ENCODE assay signal across 20 cellular contexts in the genomic region with DNA sequence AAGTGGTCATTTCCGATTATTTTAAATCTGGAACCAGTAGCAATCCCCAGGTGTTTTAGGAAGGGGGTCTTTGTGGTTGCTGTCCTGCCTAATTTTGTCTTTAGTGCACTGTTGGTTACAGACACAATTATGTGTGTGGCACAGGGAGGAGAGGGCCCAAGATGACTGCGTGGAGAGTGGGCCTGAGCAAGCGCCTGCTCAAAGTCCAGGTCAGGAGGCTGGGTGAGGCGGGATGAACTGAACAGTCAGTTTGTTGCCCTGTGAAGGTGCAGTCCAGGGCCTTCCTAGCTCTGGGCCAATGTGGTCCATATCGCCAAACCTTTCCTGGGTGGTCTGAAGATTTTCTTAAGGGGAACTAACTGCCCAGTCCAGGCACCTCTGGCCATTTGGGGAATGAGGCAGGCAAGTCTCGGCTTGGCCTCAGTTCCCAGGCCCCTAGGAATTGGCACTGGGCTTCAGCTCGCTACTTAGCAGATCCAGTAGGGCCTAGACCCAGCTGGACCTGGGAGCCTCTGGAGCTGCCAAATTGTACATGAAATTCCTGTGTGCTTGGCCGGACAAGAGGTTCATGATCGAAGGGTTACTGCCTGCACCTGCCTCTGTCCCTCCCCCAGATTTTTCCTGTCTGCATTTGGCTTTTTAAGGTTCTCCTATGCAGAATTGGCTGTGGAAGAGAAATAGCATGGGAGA. TPM values are rescaled to one million over a fixed set of nuclear protein-coding genes. Genes with fewer than 3 reads are reported as not detected.
A peak's percentile ranks its signal among the peaks of the same experiment; 100 is the strongest.
DNase-seq lines count a peak whose midpoint lies in the region; ATAC-seq, FAIRE-seq and TF ChIP-seq lines count a peak whose summit lies in the region.
"Had no signal": no experiment of that assay in that cellular context is flagged by ENCODE, and none has a peak within 500 bp of the region (broad histone marks: within the 10 kb centered on the region; RNA-seq: fewer than 3 reads in every experiment).

No MANE protein-coding gene starts in this region.

- H3K4me1 Mint-ChIP-seq in CD14-positive monocyte: peaks cover 11% of the 10 kb centered on the region
- H3K4me1 Mint-ChIP-seq: H9 had no signal

- peaks cover 4 to 6% (median 4%) of the 10 kb centered on the region in 3 donors for H3K27me3 Mint-ChIP-seq in CD14-positive monocyte (ENCODE audit: low read depth in 3 of 3)
- H3K27me3 Mint-ChIP-seq: CD4-positive, alpha-beta T cell had no signal

- H3K9me3 ChIP-seq in heart left ventricle (no peaks in the 10 kb centered on the region), HepG2 (ENCODE audit: low read length) (no peaks in the 10 kb centered on the region), psoas muscle (no peaks in the 10 kb centered on the region)
- H3K9me3 ChIP-seq: BE2C, Caco-2 had no signal

- TF ChIP-seq RAD21 in HepG2 (CRISPR knock-in tag; IDR thresholded peaks at IDR 0.05): no peak

- POLR2A ChIA-PET in HepG2 (lab: Yijun Ruan, JAX): no interaction called here

- no peak for TF ChIP-seq EP300 in HepG2 (IDR thresholded peaks at IDR 0.05; ENCODE audit: low read depth in 2 of 2, low read length in 2 of 2)
- TF ChIP-seq EP300 in HepG2 (CRISPR knock-in tag; IDR thresholded peaks at IDR 0.05; ENCODE audit: borderline replicate concordance): no peak

- H3K36me3 ChIP-seq in heart left ventricle (peaks cover 0 to 20% (median 0%) of the 10 kb centered on the region in 9 donors), HepG2 (replicated peaks in 1 of 2; ENCODE audit: control insufficient read depth in 1 of 2, insufficient read depth in 2 of 2, low read length in 2 of 2) (no peaks in the 10 kb centered on the region), psoas muscle (ENCODE audit: insufficient read depth in 1 of 2, low read depth in 1 of 2) (peaks cover 0 to 20% of the 10 kb centered on the region in 2 donors), brain microvascular endothelial cell (replicated peaks) (no peaks in the 10 kb centered on the region)
- H3K36me3 ChIP-seq: BE2C had no signal

- H3K9ac ChIP-seq in HepG2 (ENCODE audit: insufficient read depth, low read depth, low read length): no peak overlapping the region

- in situ Hi-C loops in G401 (cut with HindIII; ENCODE audit: low sequenced_read_pairs) (no loop called here), HepG2 (cut with HindIII; ENCODE audit: extremely low pct_ligation_motif_present, low pct_unique_long_range_greater_than_20kb) (no loop called here), brain microvascular endothelial cell (cut with HindIII; ENCODE audit: low pct_ligation_motif_present, low sequenced_read_pairs) (loop anchor here (25.0 kb wide), 1 partner anchor 338 kb away; no protein-coding TSS in a partner anchor)

- no peaks in the 10 kb centered on the region for H3K79me2 ChIP-seq in HepG2 (ENCODE audit: insufficient read depth, low read length)

- no peak for TF ChIP-seq POLR2A in heart left ventricle (IDR thresholded peaks at IDR 0.05)
- no peak for TF ChIP-seq POLR2A in HepG2 (IDR thresholded peaks at IDR 0.05; ENCODE audit: insufficient read depth in 1 of 2, low read depth in 2 of 2, low read length in 2 of 2)

- H3K27ac ChIP-seq in heart left ventricle (peak overlapping the region in 1 of 12 donors; percentile 15), HepG2 (ENCODE audit: extremely low read length, insufficient read depth, low read length) (no peak overlapping the region), psoas muscle (no peak overlapping the region), brain microvascular endothelial cell (no peak overlapping the region)

- no TSS peak for BruUV-seq in HepG2 (replicated peaks; lab: Mats Ljungman, UMichigan)

- H3K9me3 Mint-ChIP-seq in CD14-positive monocyte: peaks cover 0 to 7% (median 4%) of the 10 kb centered on the region in 7 donors
- H3K9me3 Mint-ChIP-seq: CD4-positive, alpha-beta T cell; H9 had no signal

- no peaks in the 10 kb centered on the region for H4K20me1 ChIP-seq in HepG2 (ENCODE audit: insufficient read depth, low read length)

- CTCF ChIA-PET in HepG2 (lab: Yijun Ruan, JAX; ENCODE audit: low intra/inter-chr PET ratio, low total read pairs): no interaction called here

- no peak overlapping the region for H2AFZ ChIP-seq in HepG2 (ENCODE audit: low read length)

- H3K27me3 ChIP-seq in heart left ventricle (no peaks in the 10 kb centered on the region), HepG2 (ENCODE audit: control insufficient read depth in 1 of 2, insufficient read depth in 2 of 2, low read length in 2 of 2) (no peaks in the 10 kb centered on the region), psoas muscle (ENCODE audit: insufficient read depth in 3 of 3, low read length in 2 of 3) (no peaks in the 10 kb centered on the region), brain microvascular endothelial cell (replicated peaks) (no peaks in the 10 kb centered on the region)
- H3K27me3 ChIP-seq: BE2C had no signal

- WGBS in heart left ventricle, 4 donors: 70 to 73% (median 71%) methylated on average over 9 of the region's 9 CpGs
- 65% methylated on average over 5 of the region's 9 CpGs for WGBS in HepG2 (ENCODE audit: low lambda C conversion rate)
- 37 to 56% (median 43%) methylated on average over 9 of the region's 9 CpGs for WGBS in psoas muscle, 3 donors

- H3K27ac Mint-ChIP-seq in CD14-positive monocyte: peak overlapping the region in 1 of 7 donors; percentile 51
- H3K27ac Mint-ChIP-seq: CD4-positive, alpha-beta T cell had no signal

- no peak overlapping the region for H3K4me3 Mint-ChIP-seq in CD14-positive monocyte
- H3K4me3 Mint-ChIP-seq: CD4-positive, alpha-beta T cell; H9 had no signal

- H3K4me2 ChIP-seq in HepG2 (ENCODE audit: low read depth, low read length): no peak overlapping the region

- H3K4me1 ChIP-seq in heart left ventricle (peaks cover 0 to 31% (median 11%) of the 10 kb centered on the region in 12 donors), HepG2 (ENCODE audit: insufficient read depth, low read length) (peaks cover 11% of the 10 kb centered on the region), psoas muscle (peaks cover 21% of the 10 kb centered on the region)
- H3K4me1 ChIP-seq: BE2C, Caco-2 had no signal

- no peak for TF ChIP-seq CTCF in heart left ventricle (IDR thresholded peaks at IDR 0.05)
- no peak for TF ChIP-seq CTCF in HepG2 (CRISPR knock-in tag; IDR thresholded peaks at IDR 0.05)
- TF ChIP-seq CTCF in psoas muscle (IDR thresholded peaks at IDR 0.05): no peak
- no peak for TF ChIP-seq CTCF in CD14-positive monocyte (IDR thresholded peaks at IDR 0.05)
- no peak for TF ChIP-seq CTCF in brain microvascular endothelial cell (IDR thresholded peaks at IDR 0.05; ENCODE audit: low read depth, low read length, missing control alignments)

- DNase-seq in G401 (ENCODE audit: low spot score): peak; percentile 68
- DNase-seq in heart left ventricle: peak in 4 of 5 donors; percentile 21 to 66 (median 52)
- DNase-seq in HepG2 (ENCODE audit: low spot score): no peak
- DNase-seq in psoas muscle: peak in 1 of 2 donors; percentile 53
- no peak for DNase-seq in mucosa of gallbladder (ENCODE audit: low spot score)
- DNase-seq in NCI-H226: no peak
- DNase-seq in CD14-positive monocyte (ENCODE audit: low spot score): no peak
- no peak for DNase-seq in brain microvascular endothelial cell
- DNase-seq: BE2C; Caco-2; CD4-positive, alpha-beta T cell; GDM1; H9; MM.1S; NCI-H1092; NCI-H2081 treated with DMSO at 0.1 percent for 48 hours; NCI-H510A; NCI-H748 treated with DMSO at 0.1 percent for 48 hours; OCI-M1 had no signal

- peaks cover 5 to 7% of the 10 kb centered on the region in 2 donors for H3K36me3 Mint-ChIP-seq in CD14-positive monocyte

- H3K4me3 ChIP-seq in heart left ventricle: no peak overlapping the region
- no peak overlapping the region for H3K4me3 ChIP-seq in HepG2 (replicated peaks in 1 of 3; ENCODE audit: insufficient read depth in 1 of 3, low read depth in 2 of 3, low read length in 3 of 3)
- H3K4me3 ChIP-seq in psoas muscle: no peak overlapping the region
- no peak overlapping the region for H3K4me3 ChIP-seq in brain microvascular endothelial cell (ENCODE audit: low read depth, low read length)

- no peak for FAIRE-seq in HepG2 (lab: Jason Lieb, UNC)
- FAIRE-seq: A204.1 had no signal

- ATAC-seq in heart left ventricle (peak; percentile 69 to 77 (median 71)), HepG2 (peak; percentile 93), psoas muscle (peak; percentile 48 to 76 (median 64))

- intact Hi-C loops in heart left ventricle (cut with DNase I): no loop called here
- intact Hi-C loops in HepG2 (cut with micrococcal nuclease; ENCODE audit: unreplicated experiment): no loop called here
- intact Hi-C loops in psoas muscle (cut with DNase I): loop anchor here in 1 of 2 donors (5.0 kb wide), 1 partner anchor 37 kb away; no protein-coding TSS in a partner anchor
- intact Hi-C loops in CD14-positive monocyte (cut with micrococcal nuclease): no loop called here

RNA-seq across cellular contexts. Expression of a gene that starts 47.6 kb away (rescaled TPM):
- total RNA-seq in G401 (2014; rRNA removed; shearing (Covaris generic)): 20.7 and 24.7 TPM in 2 replicates
- 10 to 100 TPM in 7 of 9 donors, 1 to 10 TPM in 2; 6.7 to 15.5 (median 12.5) TPM for total RNA-seq in heart left ventricle
- 10 to 100 TPM; 10.6 to 11.3 TPM for polyA plus RNA-seq in heart left ventricle
- 29.4 and 30.2 TPM in 2 replicates for total RNA-seq in HepG2 (2016; rRNA removed; fragmentation: Illumina TruSeq; extraction: Trizol)
- 3.3 and 3.7 TPM in 2 replicates for total RNA-seq in HepG2 (2016; cell fraction: cytosol; rRNA removed; fragmentation: Illumina TruSeq; extraction: Trizol; ENCODE audit: low read depth)
- 27.8 and 32.4 TPM in 2 replicates for total RNA-seq in HepG2 (2016; cell fraction: insoluble cytoplasmic fraction; rRNA removed; fragmentation: Illumina TruSeq; extraction: Trizol)
- total RNA-seq in HepG2 (2016; cell fraction: membrane; rRNA removed; fragmentation: Illumina TruSeq; extraction: Trizol): 4.8 and 6.7 TPM in 2 replicates
- total RNA-seq in HepG2 (2016; cell fraction: nucleus; rRNA removed; fragmentation: Illumina TruSeq; extraction: Trizol): 50.0 and 57.1 TPM in 2 replicates
- 10.3 and 14.5 TPM in 2 replicates for polyA plus RNA-seq in HepG2 (2011; rRNA removed)
- polyA plus RNA-seq in HepG2 (2011; cell fraction: cytosol; rRNA removed): 2.8 and 3.1 TPM in 2 replicates
- polyA plus RNA-seq in HepG2 (2011; cell fraction: nucleus; rRNA removed): 27.8 and 35.7 TPM in 2 replicates
- polyA plus RNA-seq in HepG2 (2012): 11.4 and 14.0 TPM in 2 replicates
- 0.96 and 0.99 TPM in 2 replicates for polyA plus RNA-seq in HepG2 (2016; cell fraction: cytosol; fragmentation: Illumina TruSeq; extraction: Trizol; ENCODE audit: low read depth)
- polyA plus RNA-seq in HepG2 (2016; cell fraction: insoluble cytoplasmic fraction; fragmentation: Illumina TruSeq; extraction: Trizol; ENCODE audit: low read depth): 18.2 and 19.3 TPM in 2 replicates
- 1.6 and 2.5 TPM in 2 replicates for polyA plus RNA-seq in HepG2 (2016; cell fraction: membrane; fragmentation: Illumina TruSeq; extraction: Trizol; ENCODE audit: low read depth)
- polyA plus RNA-seq in HepG2 (2016; cell fraction: nucleus; fragmentation: Illumina TruSeq; extraction: Trizol; ENCODE audit: insufficient read depth, low read depth): 66.0 and 68.6 TPM in 2 replicates
- 6.6 and 8.6 TPM in 2 replicates for polyA minus RNA-seq in HepG2 (2011; rRNA and poly(A)+ RNA removed; ENCODE audit: low replicate concordance)
- 3.4 and 6.6 TPM in 2 replicates for polyA minus RNA-seq in HepG2 (2011; cell fraction: cytosol; rRNA and poly(A)+ RNA removed)
- 50.8 and 60.5 TPM in 2 replicates for polyA minus RNA-seq in HepG2 (2011; cell fraction: nucleus; rRNA and poly(A)+ RNA removed)
- total RNA-seq in psoas muscle: 10 to 100 TPM in 3 of 4 donors, 1 to 10 TPM in 1; 9.0 to 14.7 (median 12.6) TPM
- polyA plus RNA-seq in psoas muscle: 10 to 100 TPM; 13.5 to 20.1 (median 13.7) TPM
- 28.9 TPM for total RNA-seq in mucosa of gallbladder
- polyA plus RNA-seq in CD14-positive monocyte: 10 to 100 TPM; 12.7 to 15.1 TPM

Comparison
In these comparisons a context has a peak if more than half of its experiments do, and no peak if none do; other contexts are left out.
1. DNase-seq: peak in G401 (single experiment) and heart left ventricle (4 of 5); none in HepG2 (single experiment), mucosa of gallbladder (single experiment), NCI-H226 (single experiment), CD14-positive monocyte (single experiment) and brain microvascular endothelial cell (single experiment).
2. Peak in every context shown above with its lines, with median percentiles within 50 percentile points of each other: ATAC-seq.